Comparison of ENCODE assay signal across 17 cellular contexts in the genomic region with DNA sequence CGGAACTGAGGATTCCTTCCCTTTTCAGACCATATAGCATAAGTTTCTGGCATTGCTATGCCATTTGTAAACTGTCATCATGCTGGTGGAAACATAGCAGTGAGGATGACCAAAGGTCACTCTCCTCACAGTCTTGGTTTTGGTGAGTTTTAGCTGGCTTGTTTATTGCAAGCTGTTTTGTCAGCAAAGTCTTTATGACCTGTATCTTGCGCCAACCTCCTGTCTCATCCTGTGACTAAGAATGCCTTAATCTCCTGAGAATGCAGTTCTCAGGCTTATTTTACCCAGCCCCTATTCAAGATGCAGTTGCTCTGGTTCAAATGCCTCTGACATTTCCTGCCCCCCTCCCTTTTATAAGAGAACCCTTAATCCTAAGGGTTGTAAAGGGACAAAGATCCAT. TPM values are rescaled to one million over a fixed set of nuclear protein-coding genes. Genes with fewer than 3 reads are reported as not detected.
DNase-seq lines count a peak whose midpoint lies in the region; ATAC-seq, FAIRE-seq and TF ChIP-seq lines count a peak whose summit lies in the region.
"Had no signal": no experiment of that assay in that cellular context is flagged by ENCODE, and none has a peak within 500 bp of the region (broad histone marks: within the 10 kb centered on the region; RNA-seq: fewer than 3 reads in every experiment).

No MANE protein-coding gene starts in this region.

- CTCF ChIA-PET in BJ (lab: Yijun Ruan, JAX) = no interaction called here

- DNase-seq in BJ (ENCODE audit: low read depth) (peak; percentile 62), RCC 7860 (ENCODE audit: low spot score) (peak; percentile 12), neural progenitor cell (ENCODE audit: low spot score) (peak; percentile 73), esophagus squamous epithelium (lab: John Stamatoyannopoulos, UW) (no peak), hippocampal formation (lab: John Stamatoyannopoulos, UW) (no peak), psoas muscle (no peak)
- DNase-seq: effector memory CD8-positive, alpha-beta T cell; left ventricle myocardium inferior; NCI-H1048; nephron progenitor cell; substantia nigra; WERI-Rb-1 had no signal

- no peak for TF ChIP-seq CTCF in BJ (IDR thresholded peaks at IDR 0.05; ENCODE audit: insufficient read depth, low read depth, low read length)
- TF ChIP-seq CTCF in neural progenitor cell (IDR thresholded peaks at IDR 0.05) = no peak
- no peak for TF ChIP-seq CTCF in esophagus squamous epithelium (IDR thresholded peaks at IDR 0.05)
- no peak for TF ChIP-seq CTCF in psoas muscle (IDR thresholded peaks at IDR 0.05)

- H3K9me3 ChIP-seq in neural progenitor cell (ENCODE audit: low read depth) (peaks cover 3% of the 10 kb centered on the region), esophagus squamous epithelium (no peaks in the 10 kb centered on the region), psoas muscle (no peaks in the 10 kb centered on the region)
- H3K9me3 ChIP-seq: left ventricle myocardium inferior had no signal

- peaks cover 7% of the 10 kb centered on the region for H3K27me3 Mint-ChIP-seq in neural progenitor cell (ENCODE audit: insufficient read depth, low read depth)
- H3K27me3 Mint-ChIP-seq: effector memory CD8-positive, alpha-beta T cell had no signal

- H3K4me3 Mint-ChIP-seq in neural progenitor cell = no peak overlapping the region
- H3K4me3 Mint-ChIP-seq: effector memory CD8-positive, alpha-beta T cell; nephron progenitor cell had no signal

- H2AFZ ChIP-seq in neural progenitor cell (replicated peaks) = no peak overlapping the region

- no peaks in the 10 kb centered on the region for H4K20me1 ChIP-seq in neural progenitor cell (ENCODE audit: low read depth)

- H3K4me2 ChIP-seq in neural progenitor cell = peak overlapping the region; percentile 47

- no peaks in the 10 kb centered on the region for H3K79me2 ChIP-seq in neural progenitor cell (ENCODE audit: low read depth)

- ATAC-seq in esophagus mucosa (peak; percentile 44), HG03095 (IDR thresholded peaks at IDR 0.05; ENCODE audit: unreplicated experiment) (no peak), psoas muscle (no peak)
- ATAC-seq: effector memory CD8-positive, alpha-beta T cell had no signal

- H3K27ac Mint-ChIP-seq in neural progenitor cell = no peak overlapping the region
- H3K27ac Mint-ChIP-seq: effector memory CD8-positive, alpha-beta T cell; nephron progenitor cell had no signal

- H3K27ac ChIP-seq in neural progenitor cell (peak overlapping the region; percentile 60), esophagus squamous epithelium (no peak overlapping the region), psoas muscle (no peak overlapping the region)
- H3K27ac ChIP-seq: cardiac muscle cell, left ventricle myocardium inferior, SK-N-MC, WERI-Rb-1 had no signal

- H3K9me3 Mint-ChIP-seq in neural progenitor cell = no peaks in the 10 kb centered on the region

- peaks cover 11% of the 10 kb centered on the region for H3K4me1 Mint-ChIP-seq in neural progenitor cell
- H3K4me1 Mint-ChIP-seq: nephron progenitor cell had no signal

- WGBS in esophagus squamous epithelium, 2 donors = 35 to 42% methylated on average over 2 of the region's 2 CpGs
- 46 to 59% (median 52%) methylated on average over 2 of the region's 2 CpGs for WGBS in psoas muscle, 3 donors

- H3K36me3 ChIP-seq in BJ (ENCODE audit: control insufficient read depth, insufficient read depth, low read length) = no peaks in the 10 kb centered on the region
- no peaks in the 10 kb centered on the region for H3K36me3 ChIP-seq in neural progenitor cell
- no peaks in the 10 kb centered on the region for H3K36me3 ChIP-seq in esophagus squamous epithelium
- no peaks in the 10 kb centered on the region for H3K36me3 ChIP-seq in psoas muscle (ENCODE audit: insufficient read depth in 1 of 2, low read depth in 1 of 2)
- H3K36me3 ChIP-seq: cardiac muscle cell, left ventricle myocardium inferior, WERI-Rb-1 had no signal

- POLR2A ChIA-PET in BJ (lab: Charles Lee) = no interaction called here

- intact Hi-C loops in esophagus squamous epithelium (cut with DNase I) = no loop called here
- intact Hi-C loops in psoas muscle (cut with DNase I) = no loop called here

- FAIRE-seq in RCC 7860 (lab: Jason Lieb, UNC) = no peak

- H3K4me1 ChIP-seq in neural progenitor cell = peaks cover 14% of the 10 kb centered on the region
- H3K4me1 ChIP-seq in esophagus squamous epithelium = peaks cover 0 to 7% (median 0%) of the 10 kb centered on the region in 3 donors
- H3K4me1 ChIP-seq in psoas muscle = no peaks in the 10 kb centered on the region
- H3K4me1 ChIP-seq: left ventricle myocardium inferior had no signal

- H3K36me3 Mint-ChIP-seq in neural progenitor cell = no peaks in the 10 kb centered on the region

- H3K9ac ChIP-seq in neural progenitor cell = no peak overlapping the region

- H3K27me3 ChIP-seq in BJ (ENCODE audit: control insufficient read depth, insufficient read depth, low read length) (no peaks in the 10 kb centered on the region), neural progenitor cell (no peaks in the 10 kb centered on the region), esophagus squamous epithelium (no peaks in the 10 kb centered on the region), psoas muscle (ENCODE audit: insufficient read depth in 3 of 3, low read length in 2 of 3) (no peaks in the 10 kb centered on the region)
- H3K27me3 ChIP-seq: cardiac muscle cell had no signal

- H3K4me3 ChIP-seq in BJ (ENCODE audit: low read depth, low read length) = no peak overlapping the region
- no peak overlapping the region for H3K4me3 ChIP-seq in neural progenitor cell
- no peak overlapping the region for H3K4me3 ChIP-seq in esophagus squamous epithelium
- H3K4me3 ChIP-seq in psoas muscle = no peak overlapping the region
- H3K4me3 ChIP-seq: cardiac muscle cell, left ventricle myocardium inferior, SK-N-MC had no signal

- peaks cover 12% of the 10 kb centered on the region for H3F3A ChIP-seq in neural progenitor cell (ENCODE audit: low read depth)

- no peak for TF ChIP-seq POLR2A in esophagus squamous epithelium (IDR thresholded peaks at IDR 0.05)

RNA-seq across cellular contexts. Expression of a gene that starts 26.7 kb away (rescaled TPM):
- polyA plus RNA-seq in BJ (2011; rRNA removed) (6.7 and 9.9 TPM in 2 replicates), psoas muscle (under 1 TPM in 2 of 3 donors, not detected in 1; 0.03 TPM)
- 21.2 and 21.4 TPM in 2 replicates for polyA minus RNA-seq in BJ (2011; rRNA and poly(A)+ RNA removed)
- total RNA-seq in esophagus mucosa (not detected), neural progenitor cell (ENCODE audit: low replicate concordance) (3.3 and 5.0 TPM in 2 replicates), esophagus squamous epithelium (under 1 TPM in 2 of 4 donors, not detected in 2; 0.12 to 0.19 TPM), psoas muscle (under 1 TPM in 3 of 4 donors, not detected in 1; 0.28 to 0.49 (median 0.42) TPM)
- total RNA-seq: activated CD8-positive, alpha-beta memory T cell treated with anti-CD3 and anti-CD28 coated beads for 36 hours had no signal

Comparison
In these comparisons a context has a peak if more than half of its experiments do, and no peak if none do; other contexts are left out.
1. DNase-seq: peak in BJ (single experiment), RCC 7860 (single experiment) and neural progenitor cell (single experiment); none in esophagus squamous epithelium (single experiment), hippocampal formation (0 of 2) and psoas muscle (0 of 2).